Comparison of ENCODE assay signal across 8 cellular contexts in the genomic region with DNA sequence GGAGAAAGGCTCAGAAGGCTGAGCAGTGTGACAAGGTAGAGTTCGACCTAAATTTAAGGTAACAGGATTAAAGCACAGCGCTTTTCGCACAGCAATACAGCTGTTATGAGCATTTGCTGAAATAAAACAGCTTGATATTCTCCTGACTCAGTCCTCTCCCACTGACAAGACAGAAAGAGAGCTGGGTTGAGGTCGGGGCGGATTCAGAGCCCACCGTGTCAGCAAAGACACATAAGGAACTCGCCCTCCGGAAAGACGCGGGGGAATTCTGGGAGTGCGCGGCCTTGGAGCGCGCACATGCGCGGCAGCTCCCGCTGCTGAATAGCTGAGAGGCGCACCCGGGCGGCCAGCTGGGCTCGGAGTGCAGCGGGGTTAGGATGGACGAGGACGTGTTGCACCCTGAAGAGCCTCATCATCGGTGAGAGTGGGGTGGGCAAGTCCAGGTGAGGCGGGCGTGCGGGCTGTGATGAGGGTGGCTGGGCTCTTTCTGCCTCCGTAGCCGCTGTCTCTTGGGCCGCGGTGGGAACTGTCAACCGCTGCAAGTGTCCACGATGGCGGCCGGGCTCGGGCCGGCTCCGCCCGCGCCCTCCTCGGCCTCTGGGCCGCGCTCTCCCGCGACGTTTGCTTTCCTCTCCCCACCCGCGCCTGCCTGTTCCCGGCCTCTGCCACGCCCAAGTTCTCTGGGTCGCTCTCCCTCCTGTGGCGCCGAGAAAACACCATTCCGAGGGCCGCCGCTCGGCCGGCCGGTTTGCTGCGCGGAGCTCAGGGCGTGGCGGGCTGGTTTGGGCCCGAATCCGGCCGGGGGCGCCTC.
DNase-seq lines count a peak whose midpoint lies in the region; ATAC-seq and TF ChIP-seq lines count a peak whose summit lies in the region.

No MANE protein-coding gene starts in this region.

- ATAC-seq in HG02763 (IDR thresholded peaks at IDR 0.05; ENCODE audit: unreplicated experiment) (peak; percentile 75), left lung (peak; percentile 94)

- intact Hi-C loops in left lung (cut with DNase I): no loop called here

- DNase-seq in DMS53 (lab: John Stamatoyannopoulos, UW) (peak; percentile 65), DMS53 treated with DMSO at 0.1 percent for 48 hours (lab: John Stamatoyannopoulos, UW; ENCODE audit: unreplicated experiment) (no peak), NCI-H146 (lab: John Stamatoyannopoulos, UW) (peak; percentile 81), left lung (peak; percentile 83 to 94)
- peak; percentile 54 for DNase-seq in activated CD4-positive, CD25-positive, alpha-beta regulatory T cell treated with anti-CD3 and anti-CD28 coated beads, Interleukin-2, amount 50 U/mL, for 72 hours
- DNase-seq in stimulated activated CD8-positive, alpha-beta memory T cell treated with anti-CD3 and anti-CD28 coated beads, Interleukin-15, amount 100 ng/mL, for 1 hour (ENCODE audit: low read depth): peak; percentile 6

- H3K4me3 ChIP-seq in left lung: peak overlapping the region; percentile 75 to 76

- no peaks in the 10 kb centered on the region for H3K9me3 ChIP-seq in left lung

- H3K36me3 ChIP-seq in left lung: no peaks in the 10 kb centered on the region

- H3K27me3 ChIP-seq in left lung: no peaks in the 10 kb centered on the region

- peak overlapping the region; percentile 42 for H3K27ac ChIP-seq in cingulate gyrus (ENCODE audit: low read depth, low read length)
- H3K27ac ChIP-seq in left lung: peak overlapping the region; percentile 90 to 93

- peaks cover 28 to 44% of the 10 kb centered on the region in 2 donors for H3K4me1 ChIP-seq in left lung

- TF ChIP-seq CTCF in left lung (IDR thresholded peaks at IDR 0.05): no peak
